Comparison of ENCODE assay signal across 31 cellular contexts in genomic region chr5:92380069-92380770, GRCh38.
DNase-seq lines count a peak whose midpoint lies in the region; ATAC-seq, FAIRE-seq and TF ChIP-seq lines count a peak whose summit lies in the region.
"Had no signal": no experiment of that assay in that cellular context is flagged by ENCODE, and none has a peak within 500 bp of the region (broad histone marks: within the 10 kb centered on the region; RNA-seq: fewer than 3 reads in every experiment).

No MANE protein-coding gene starts in this region.

- H3K36me3 Mint-ChIP-seq in osteocyte (ENCODE audit: unreplicated experiment): no peaks in the 10 kb centered on the region
- H3K36me3 Mint-ChIP-seq: activated naive CD4-positive, alpha-beta T cell treated with anti-CD3 and anti-CD28 coated beads, Interleukin-2, amount 50 U/mL, for 72 hours; stimulated activated naive B cell treated with anti-CD40 and anti-IgM and Interleukin-4, amounts not matched to agents 10 μg/mL and 1 μg/mL and 100 μg/mL, for 72 hours; T-cell; type B pancreatic cell; WTC11 had no signal

- H3K27me3 ChIP-seq in fibroblast of lung (ENCODE audit: control insufficient read depth, insufficient read depth, low read length): no peaks in the 10 kb centered on the region
- H3K27me3 ChIP-seq: gastrocnemius medialis, hepatocyte, ovary had no signal

- ATAC-seq in HG03196 (IDR thresholded peaks at IDR 0.05; ENCODE audit: unreplicated experiment) (no peak), HG03342 (IDR thresholded peaks at IDR 0.05; ENCODE audit: unreplicated experiment) (no peak)
- ATAC-seq: activated naive CD4-positive, alpha-beta T cell treated with anti-CD3 and anti-CD28 coated beads, Interleukin-2, amount 50 U/mL, for 72 hours; esophagus mucosa; gastrocnemius medialis; HCT116; stimulated activated naive B cell treated with anti-CD40 and anti-IgM and Interleukin-4, amounts not matched to agents 10 μg/mL and 1 μg/mL and 100 μg/mL, for 72 hours; T-cell had no signal

- H3K9me3 Mint-ChIP-seq in osteocyte (ENCODE audit: unreplicated experiment): peaks cover 3% of the 10 kb centered on the region
- H3K9me3 Mint-ChIP-seq: activated CD4-positive, alpha-beta T cell treated with anti-CD3 and anti-CD28 coated beads, Interleukin-2, amount 10 ng/mL, durations not matched to agents 7 days and 5 days; nephron progenitor cell; stimulated activated naive B cell treated with anti-CD40 and anti-IgM and Interleukin-4, amounts not matched to agents 10 μg/mL and 1 μg/mL and 100 μg/mL, for 72 hours; type B pancreatic cell; WTC11 had no signal

- H3K4me1 ChIP-seq in fibroblast of lung (ENCODE audit: control insufficient read depth, extremely low read depth, insufficient read depth, low read length): no peaks in the 10 kb centered on the region
- H3K4me1 ChIP-seq: gastrocnemius medialis had no signal

- H3K27me3 Mint-ChIP-seq in osteocyte (ENCODE audit: unreplicated experiment): no peaks in the 10 kb centered on the region
- H3K27me3 Mint-ChIP-seq: activated CD4-positive, alpha-beta T cell treated with anti-CD3 and anti-CD28 coated beads, Interleukin-2, amount 10 ng/mL, durations not matched to agents 7 days and 5 days; CD4-positive, CD25-positive, alpha-beta regulatory T cell; stimulated activated naive B cell treated with anti-CD40 and anti-IgM and Interleukin-4, amounts not matched to agents 10 μg/mL and 1 μg/mL and 100 μg/mL, for 72 hours; T-cell; type B pancreatic cell had no signal

- no peaks in the 10 kb centered on the region for H4K20me1 ChIP-seq in fibroblast of lung (ENCODE audit: control insufficient read depth, extremely low read depth, insufficient read depth, low read length)

- no peak overlapping the region for H3K9ac ChIP-seq in fibroblast of lung (ENCODE audit: insufficient read depth, low read length)

- no peaks in the 10 kb centered on the region for H3K79me2 ChIP-seq in fibroblast of lung (ENCODE audit: control insufficient read depth, insufficient read depth, low read length)
- H3K79me2 ChIP-seq: hepatocyte had no signal

- H3K4me2 ChIP-seq in fibroblast of lung (ENCODE audit: extremely low read depth, insufficient read depth, low read length): no peak overlapping the region
- H3K4me2 ChIP-seq: hepatocyte had no signal

- DNase-seq in H54 (ENCODE audit: insufficient read length, low spot score) (no peak), amniotic epithelial cell (ENCODE audit: low read depth) (peak; percentile 50), fibroblast of lung (ENCODE audit: low read depth in 2 of 2) (peak; percentile 26 to 40), osteocyte (ENCODE audit: extremely low spot score, unreplicated experiment) (no peak), DMS53 treated with DMSO at 0.1 percent for 48 hours (lab: John Stamatoyannopoulos, UW; ENCODE audit: unreplicated experiment) (no peak)
- no peak for DNase-seq in effector CD8-positive, alpha-beta T cell (lab: John Stamatoyannopoulos, UW)
- DNase-seq: activated CD4-positive, alpha-beta T cell treated with anti-CD3 and anti-CD28 coated beads, Interleukin-2, amount 10 ng/mL, durations not matched to agents 7 days and 5 days; activated effector memory CD4-positive, alpha-beta T cell treated with Interleukin-2 at 50 U/mL for 16 hours; Calu3; caudate nucleus; CD4-positive, CD25-positive, alpha-beta regulatory T cell; cortex of kidney; gastrocnemius medialis; NCI-H1105; NCI-H187; nephron progenitor cell; OCI-M1; ovary; stimulated activated naive B cell treated with anti-CD40 and anti-IgM and Interleukin-4, amounts not matched to agents 10 μg/mL and 1 μg/mL and 100 μg/mL, for 72 hours; T-cell had no signal

- peak; percentile 82 for FAIRE-seq in H54 (lab: Jason Lieb, UNC)
- FAIRE-seq: GM19239 had no signal

- H3K9me3 ChIP-seq in fibroblast of lung (ENCODE audit: control insufficient read depth, insufficient read depth, low read depth, low read length): no peaks in the 10 kb centered on the region
- H3K9me3 ChIP-seq: gastrocnemius medialis, ovary had no signal

- no peak for TF ChIP-seq POLR2A in H54 (IDR thresholded peaks at IDR 0.05; ENCODE audit: low read depth, low read length)

- no peak overlapping the region for H2AFZ ChIP-seq in fibroblast of lung (ENCODE audit: low read length)
- H2AFZ ChIP-seq: hepatocyte had no signal

- no peak for TF ChIP-seq CTCF in fibroblast of lung (conservative IDR thresholded peaks at IDR 0.05 in 1 of 2, IDR thresholded peaks at IDR 0.05 in 1 of 2; ENCODE audit: low read depth in 1 of 2, low read length in 2 of 2)
- TF ChIP-seq CTCF in osteocyte (IDR thresholded peaks at IDR 0.05): no peak

- no peaks in the 10 kb centered on the region for H3K36me3 ChIP-seq in fibroblast of lung (ENCODE audit: control insufficient read depth, insufficient read depth, low read length)
- H3K36me3 ChIP-seq: gastrocnemius medialis, ovary had no signal

- H3K27ac Mint-ChIP-seq in osteocyte (ENCODE audit: unreplicated experiment): peak overlapping the region; percentile 43
- H3K27ac Mint-ChIP-seq: activated CD4-positive, alpha-beta T cell treated with anti-CD3 and anti-CD28 coated beads, Interleukin-2, amount 10 ng/mL, durations not matched to agents 7 days and 5 days; activated naive CD4-positive, alpha-beta T cell treated with anti-CD3 and anti-CD28 coated beads, Interleukin-2, amount 50 U/mL, for 72 hours; CD4-positive, CD25-positive, alpha-beta regulatory T cell; nephron progenitor cell; stimulated activated naive B cell treated with anti-CD40 and anti-IgM and Interleukin-4, amounts not matched to agents 10 μg/mL and 1 μg/mL and 100 μg/mL, for 72 hours; T-cell; type B pancreatic cell; WTC11 had no signal

- peaks cover 26% of the 10 kb centered on the region for H3K4me1 Mint-ChIP-seq in osteocyte (ENCODE audit: unreplicated experiment)
- H3K4me1 Mint-ChIP-seq: activated CD4-positive, alpha-beta T cell treated with anti-CD3 and anti-CD28 coated beads, Interleukin-2, amount 10 ng/mL, durations not matched to agents 7 days and 5 days; CD4-positive, CD25-positive, alpha-beta regulatory T cell; nephron progenitor cell; stimulated activated naive B cell treated with anti-CD40 and anti-IgM and Interleukin-4, amounts not matched to agents 10 μg/mL and 1 μg/mL and 100 μg/mL, for 72 hours; T-cell had no signal

- no peak overlapping the region for H3K27ac ChIP-seq in fibroblast of lung (ENCODE audit: insufficient read depth, low read length)
- H3K27ac ChIP-seq: gastrocnemius medialis, hepatocyte, ovary, skin epidermis had no signal

- no peak overlapping the region for H3K4me3 ChIP-seq in fibroblast of lung (replicated peaks in 1 of 4; ENCODE audit: control extremely low read depth in 1 of 4, insufficient read depth in 1 of 4, low read depth in 3 of 4, low read length in 4 of 4)
- H3K4me3 ChIP-seq: gastrocnemius medialis, hepatocyte, lung, ovary, skin epidermis had no signal

- no peak overlapping the region for H3K4me3 Mint-ChIP-seq in osteocyte (ENCODE audit: unreplicated experiment)
- H3K4me3 Mint-ChIP-seq: activated CD4-positive, alpha-beta T cell treated with anti-CD3 and anti-CD28 coated beads, Interleukin-2, amount 10 ng/mL, durations not matched to agents 7 days and 5 days; CD4-positive, CD25-positive, alpha-beta regulatory T cell; nephron progenitor cell; stimulated activated naive B cell treated with anti-CD40 and anti-IgM and Interleukin-4, amounts not matched to agents 10 μg/mL and 1 μg/mL and 100 μg/mL, for 72 hours; T-cell; type B pancreatic cell; WTC11 had no signal

Comparison
In these comparisons a context has a peak if more than half of its experiments do, and no peak if none do; other contexts are left out.
1. DNase-seq: peak in amniotic epithelial cell (single experiment) and fibroblast of lung (2 of 2); none in H54 (single experiment), osteocyte (single experiment), effector CD8-positive, alpha-beta T cell (single experiment) and DMS53 treated with DMSO at 0.1 percent for 48 hours (single experiment).